Comparison of ENCODE assay signal across 8 cellular contexts in genomic region chr2:64227603-64228125, GRCh38.
A peak's percentile ranks its signal among the peaks of the same experiment; 100 is the strongest.
DNase-seq lines count a peak whose midpoint lies in the region; ATAC-seq, FAIRE-seq and TF ChIP-seq lines count a peak whose summit lies in the region.

No MANE protein-coding gene starts in this region.

- H3K4me2 ChIP-seq in HepG2 (ENCODE audit: low read depth, low read length): peak overlapping the region; percentile 92

- H3K4me3 ChIP-seq in HepG2 (replicated peaks in 1 of 3; ENCODE audit: insufficient read depth in 1 of 3, low read depth in 2 of 3, low read length in 3 of 3) (peak overlapping the region; percentile 40 to 64 (median 49)), thymus (ENCODE audit: low read length) (peak overlapping the region; percentile 42)

- DNase-seq in activated CD4-positive, alpha-beta T cell treated with anti-CD3 and anti-CD28 coated beads, Interleukin-2, amount 10 ng/mL, durations not matched to agents 24 days and 14 days: no peak
- DNase-seq in activated CD4-positive, alpha-beta T cell treated with anti-CD3 and anti-CD28 coated beads, Interleukin-2, amount 50 U/mL, for 1 hour: no peak
- DNase-seq in activated naive CD8-positive, alpha-beta T cell treated with anti-CD3 and anti-CD28 coated beads, Interleukin-2, amount 10 ng/mL, durations not matched to agents 7 days and 5 days: no peak
- no peak for DNase-seq in HepG2 (ENCODE audit: low spot score)
- no peak for DNase-seq in T-helper 9 cell

- WGBS in HepG2 (ENCODE audit: low lambda C conversion rate): 12% methylated on average over 7 of the region's 7 CpGs
- WGBS in thymus: 37% methylated on average over 7 of the region's 7 CpGs

- ATAC-seq in activated naive CD8-positive, alpha-beta T cell treated with anti-CD3 and anti-CD28 coated beads, Interleukin-2, amount 10 ng/mL, durations not matched to agents 7 days and 5 days (ENCODE audit: low read depth): no peak
- no peak; the same call in 2 of the 3 replicates for ATAC-seq in HepG2
- ATAC-seq in HG03135 (IDR thresholded peaks at IDR 0.05; ENCODE audit: unreplicated experiment): no peak
- no peak for ATAC-seq in GM18519 (IDR thresholded peaks at IDR 0.05; ENCODE audit: low FRiP score, unreplicated experiment)

- POLR2A ChIA-PET in activated naive CD8-positive, alpha-beta T cell treated with anti-CD3 and anti-CD28 coated beads, Interleukin-2, amount 10 ng/mL, durations not matched to agents 7 days and 5 days (lab: Charles Lee): interaction anchor here (1.5 kb wide), 2 partner anchors 13 to 99 kb away, joined by 4 to 5 read pairs; no protein-coding TSS in a partner anchor
- POLR2A ChIA-PET in HepG2 (lab: Yijun Ruan, JAX): no interaction called here

- peak overlapping the region; percentile 88 for H3K4me3 Mint-ChIP-seq in activated CD4-positive, alpha-beta T cell treated with anti-CD3 and anti-CD28 coated beads, Interleukin-2, amount 10 ng/mL, durations not matched to agents 24 days and 14 days
- peak overlapping the region; percentile 86 for H3K4me3 Mint-ChIP-seq in activated naive CD8-positive, alpha-beta T cell treated with anti-CD3 and anti-CD28 coated beads, Interleukin-2, amount 10 ng/mL, durations not matched to agents 7 days and 5 days

- peaks cover 10% of the 10 kb centered on the region for H3K4me1 ChIP-seq in HepG2 (ENCODE audit: insufficient read depth, low read length)
- peaks cover 6% of the 10 kb centered on the region for H3K4me1 ChIP-seq in thymus (ENCODE audit: control insufficient read depth, insufficient read depth, low read length)

- H3K36me3 ChIP-seq in HepG2 (replicated peaks in 1 of 2; ENCODE audit: control insufficient read depth in 1 of 2, insufficient read depth in 2 of 2, low read length in 2 of 2) (no peaks in the 10 kb centered on the region), thymus (ENCODE audit: control insufficient read depth, insufficient read depth) (no peaks in the 10 kb centered on the region)

- no peaks in the 10 kb centered on the region for H4K20me1 ChIP-seq in HepG2 (ENCODE audit: insufficient read depth, low read length)

- H3K9me3 Mint-ChIP-seq in activated CD4-positive, alpha-beta T cell treated with anti-CD3 and anti-CD28 coated beads, Interleukin-2, amount 10 ng/mL, durations not matched to agents 24 days and 14 days: peaks cover 4% of the 10 kb centered on the region
- H3K9me3 Mint-ChIP-seq in activated naive CD8-positive, alpha-beta T cell treated with anti-CD3 and anti-CD28 coated beads, Interleukin-2, amount 10 ng/mL, durations not matched to agents 7 days and 5 days: no peaks in the 10 kb centered on the region

- no peak for TF ChIP-seq CTCF in HepG2 (CRISPR knock-in tag; IDR thresholded peaks at IDR 0.05)

- H3K27me3 Mint-ChIP-seq in activated CD4-positive, alpha-beta T cell treated with anti-CD3 and anti-CD28 coated beads, Interleukin-2, amount 10 ng/mL, durations not matched to agents 24 days and 14 days: peaks cover 6% of the 10 kb centered on the region
- peaks cover 4% of the 10 kb centered on the region for H3K27me3 Mint-ChIP-seq in activated naive CD8-positive, alpha-beta T cell treated with anti-CD3 and anti-CD28 coated beads, Interleukin-2, amount 10 ng/mL, durations not matched to agents 7 days and 5 days

- BruUV-seq in HepG2 (replicated peaks; lab: Mats Ljungman, UMichigan): no TSS peak

- FAIRE-seq in HepG2 (lab: Jason Lieb, UNC): no peak

- TF ChIP-seq EP300 in HepG2 (IDR thresholded peaks at IDR 0.05; ENCODE audit: low read depth in 2 of 2, low read length in 2 of 2) (no peak), HepG2 (CRISPR knock-in tag; IDR thresholded peaks at IDR 0.05; ENCODE audit: borderline replicate concordance) (no peak)

- no peaks in the 10 kb centered on the region for H3K79me2 ChIP-seq in HepG2 (ENCODE audit: insufficient read depth, low read length)

- CTCF ChIA-PET in HepG2 (lab: Yijun Ruan, JAX; ENCODE audit: low intra/inter-chr PET ratio, low total read pairs): no interaction called here

- H3K4me1 Mint-ChIP-seq in activated CD4-positive, alpha-beta T cell treated with anti-CD3 and anti-CD28 coated beads, Interleukin-2, amount 10 ng/mL, durations not matched to agents 24 days and 14 days: peaks cover 35% of the 10 kb centered on the region
- H3K4me1 Mint-ChIP-seq in activated naive CD8-positive, alpha-beta T cell treated with anti-CD3 and anti-CD28 coated beads, Interleukin-2, amount 10 ng/mL, durations not matched to agents 7 days and 5 days: peaks cover 19% of the 10 kb centered on the region

- peak overlapping the region; percentile 92 for H2AFZ ChIP-seq in HepG2 (ENCODE audit: low read length)

- TF ChIP-seq POLR2A in HepG2 (IDR thresholded peaks at IDR 0.05; ENCODE audit: insufficient read depth in 1 of 2, low read depth in 2 of 2, low read length in 2 of 2): no peak

- intact Hi-C loops in activated CD4-positive, alpha-beta T cell treated with anti-CD3 and anti-CD28 coated beads, Interleukin-2, amount 10 ng/mL, durations not matched to agents 24 days and 14 days (cut with micrococcal nuclease): loop anchor here (1.0 kb wide), 1 partner anchor 13 kb away; no protein-coding TSS in a partner anchor
- intact Hi-C loops in HepG2 (cut with micrococcal nuclease; ENCODE audit: unreplicated experiment): no loop called here

- peaks cover 2% of the 10 kb centered on the region for H3K36me3 Mint-ChIP-seq in activated CD4-positive, alpha-beta T cell treated with anti-CD3 and anti-CD28 coated beads, Interleukin-2, amount 10 ng/mL, durations not matched to agents 24 days and 14 days (ENCODE audit: low read depth)
- peaks cover 2% of the 10 kb centered on the region for H3K36me3 Mint-ChIP-seq in activated naive CD8-positive, alpha-beta T cell treated with anti-CD3 and anti-CD28 coated beads, Interleukin-2, amount 10 ng/mL, durations not matched to agents 7 days and 5 days

- H3K27ac ChIP-seq in HepG2 (ENCODE audit: extremely low read length, insufficient read depth, low read length) (no peak overlapping the region), thymus (ENCODE audit: low read depth) (no peak overlapping the region)

- H3K9me3 ChIP-seq in HepG2 (ENCODE audit: low read length) (no peaks in the 10 kb centered on the region), thymus (ENCODE audit: control insufficient read depth) (no peaks in the 10 kb centered on the region)

- TF ChIP-seq RAD21 in HepG2 (CRISPR knock-in tag; IDR thresholded peaks at IDR 0.05): no peak

- H3K27me3 ChIP-seq in HepG2 (ENCODE audit: control insufficient read depth in 1 of 2, insufficient read depth in 2 of 2, low read length in 2 of 2) (peaks cover 0 to 25% of the 10 kb centered on the region in 2 experiments; a peak in 3 of 5 replicates), thymus (ENCODE audit: control insufficient read depth, insufficient read depth) (no peaks in the 10 kb centered on the region)

- peak overlapping the region; percentile 85 for H3K27ac Mint-ChIP-seq in activated CD4-positive, alpha-beta T cell treated with anti-CD3 and anti-CD28 coated beads, Interleukin-2, amount 10 ng/mL, durations not matched to agents 24 days and 14 days
- no peak overlapping the region for H3K27ac Mint-ChIP-seq in activated naive CD8-positive, alpha-beta T cell treated with anti-CD3 and anti-CD28 coated beads, Interleukin-2, amount 10 ng/mL, durations not matched to agents 7 days and 5 days

- peak overlapping the region; percentile 0; the same call in 1 of the 2 replicates for H3K9ac ChIP-seq in HepG2 (ENCODE audit: insufficient read depth, low read depth, low read length)

- in situ Hi-C loops in HepG2 (cut with HindIII; ENCODE audit: extremely low pct_ligation_motif_present, low pct_unique_long_range_greater_than_20kb): no loop called here

TF ChIP-seq in HepG2, 621 proteins besides CTCF, POLR2A, EP300 and RAD21:
- TF ChIP-seq ZNF761 (CRISPR knock-in tag; conservative IDR thresholded peaks at IDR 0.05) (0 out of 2 replicates have a peak, but pooled peaks have one; percentile 32), ZNF775 (CRISPR knock-in tag; IDR thresholded peaks at IDR 0.05; ENCODE audit: borderline replicate concordance) (0 out of 2 replicates have a peak, but pooled peaks have one; percentile 20), ZNF543 (CRISPR knock-in tag; IDR thresholded peaks at IDR 0.05) (0 out of 2 replicates have a peak, but pooled peaks have one; percentile 24), BCLAF1 (IDR thresholded peaks at IDR 0.05) (no peak), CBX5 (CRISPR knock-in tag; IDR thresholded peaks at IDR 0.05; ENCODE audit: borderline replicate concordance) (no peak)
